ENCODE assay signal across 20 cellular contexts in the genomic region with DNA sequence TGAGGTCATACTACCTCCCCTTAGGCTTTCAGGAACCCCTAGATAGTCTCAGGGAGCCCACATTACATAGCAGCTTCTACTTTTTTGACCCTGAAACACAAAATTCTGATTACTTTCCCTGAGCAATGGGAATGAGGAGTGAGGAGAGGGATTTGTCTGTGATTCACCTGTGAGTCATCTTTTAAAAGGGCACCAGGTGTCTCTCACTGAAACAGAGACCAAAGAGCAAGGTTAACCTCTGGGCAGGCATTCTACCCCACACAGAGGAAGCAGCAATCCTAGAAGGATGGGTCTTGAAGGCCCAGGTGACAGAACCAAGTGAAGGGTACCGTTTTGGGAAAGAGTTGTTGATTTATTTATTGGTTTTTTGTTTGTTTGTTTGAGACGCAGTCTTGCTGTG.
"Had no signal": no experiment of that assay in that cellular context is flagged by ENCODE, and none has a peak within 500 bp of the region (broad histone marks: within the 10 kb centered on the region; RNA-seq: fewer than 3 reads in every experiment).

No MANE protein-coding gene starts in this region.

- H3K27me3 ChIP-seq: cardiac muscle cell, right lobe of liver, tibial artery had no signal

- H3K27ac ChIP-seq: cardiac muscle cell, lower lobe of right lung, right lobe of liver, tibial artery had no signal

- H3K36me3 ChIP-seq: cardiac muscle cell, lower lobe of right lung, right lobe of liver, tibial artery had no signal

- H3K4me1 ChIP-seq: lower lobe of right lung, right lobe of liver, tibial artery had no signal

- DNase-seq: activated CD4-positive, alpha-beta memory T cell treated with anti-CD3 and anti-CD28 coated beads for 36 hours; activated CD4-positive, alpha-beta T cell treated with anti-CD3 and anti-CD28 coated beads for 48 hours; activated effector memory CD4-positive, alpha-beta T cell treated with Interleukin-2 at 50 U/mL for 16 hours; activated naive CD4-positive, alpha-beta T cell treated with anti-CD3 and anti-CD28 coated beads for 36 hours; activated naive CD8-positive, alpha-beta T cell treated with anti-CD3 and anti-CD28 coated beads, Interleukin-2, amount 10 ng/mL, durations not matched to agents 7 days and 5 days; activated T-cell treated with anti-CD3 and anti-CD28 coated beads, Interleukin-2, amount 50 U/mL, for 72 hours; amniotic stem cell; foreskin fibroblast; kidney; lower lobe of right lung; naive B cell; nucleus accumbens; right lobe of liver; small intestine; stimulated activated CD4-positive, alpha-beta T cell treated with anti-CD3 and anti-CD28 coated beads, Interleukin-2, amount 100 ng/mL, for 24 hours; stimulated activated naive CD8-positive, alpha-beta T cell treated with anti-CD3 and anti-CD28 coated beads, Interleukin-15, amount 100 ng/mL, for 72 hours; tibial artery had no signal

- H3K9me3 ChIP-seq: lower lobe of right lung, right lobe of liver, tibial artery had no signal

- H3K4me3 ChIP-seq: cardiac muscle cell, lower lobe of right lung, right lobe of liver, tibial artery had no signal

- ATAC-seq: activated T-cell treated with anti-CD3 and anti-CD28 coated beads, Interleukin-2, amount 50 U/mL, for 72 hours; left lobe of liver; lower lobe of right lung; stimulated activated effector memory CD8-positive, alpha-beta T cell treated with anti-CD3 and anti-CD28 coated beads, Interleukin-12 subunit alpha, Interleukin-12 subunit beta, amount 100 ng/mL, for 72 hours; stimulated activated naive CD8-positive, alpha-beta T cell treated with anti-CD3 and anti-CD28 coated beads, Interleukin-15, amount 100 ng/mL, for 72 hours had no signal
